Comparison of ENCODE assay signal across 2 cellular contexts in the genomic region with DNA sequence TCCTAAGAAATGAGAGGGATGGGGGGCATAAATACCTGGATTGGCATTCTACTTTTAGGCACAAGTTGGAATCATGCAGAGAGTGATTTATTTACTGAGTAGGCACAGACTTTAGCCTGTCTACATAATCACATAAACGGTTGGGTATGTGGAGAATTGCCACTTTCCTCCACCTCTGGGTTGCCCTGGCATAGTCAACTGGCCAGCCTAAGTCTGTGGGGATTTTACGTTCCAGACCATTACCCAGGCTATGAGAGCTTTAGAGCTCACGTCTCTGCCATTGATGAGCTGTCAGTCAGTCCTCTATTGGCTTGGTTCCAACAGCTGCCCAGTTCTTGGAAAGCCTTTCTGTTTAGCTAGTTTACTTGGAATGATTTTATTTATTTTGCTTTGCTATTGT.
TF ChIP-seq lines count a peak whose summit lies in the region.

No MANE protein-coding gene starts in this region.

TF ChIP-seq in HEK293, 187 proteins besides CTCF, POLR2A, EP300 and RAD21 (continued from another document):
- TF ChIP-seq ZNF239 (tag by site-specific recombination; IDR thresholded peaks at IDR 0.05), result no peak
- TF ChIP-seq, protein P1, sequence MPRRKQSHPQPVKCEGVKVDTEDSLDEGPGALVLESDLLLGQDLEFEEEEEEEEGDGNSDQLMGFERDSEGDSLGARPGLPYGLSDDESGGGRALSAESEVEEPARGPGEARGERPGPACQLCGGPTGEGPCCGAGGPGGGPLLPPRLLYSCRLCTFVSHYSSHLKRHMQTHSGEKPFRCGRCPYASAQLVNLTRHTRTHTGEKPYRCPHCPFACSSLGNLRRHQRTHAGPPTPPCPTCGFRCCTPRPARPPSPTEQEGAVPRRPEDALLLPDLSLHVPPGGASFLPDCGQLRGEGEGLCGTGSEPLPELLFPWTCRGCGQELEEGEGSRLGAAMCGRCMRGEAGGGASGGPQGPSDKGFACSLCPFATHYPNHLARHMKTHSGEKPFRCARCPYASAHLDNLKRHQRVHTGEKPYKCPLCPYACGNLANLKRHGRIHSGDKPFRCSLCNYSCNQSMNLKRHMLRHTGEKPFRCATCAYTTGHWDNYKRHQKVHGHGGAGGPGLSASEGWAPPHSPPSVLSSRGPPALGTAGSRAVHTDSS (tag by site-specific recombination; IDR thresholded peaks at IDR 0.05), result no peak
- TF ChIP-seq ZFP37 (tag by site-specific recombination; IDR thresholded peaks at IDR 0.05), result no peak
- TF ChIP-seq, protein P2, sequence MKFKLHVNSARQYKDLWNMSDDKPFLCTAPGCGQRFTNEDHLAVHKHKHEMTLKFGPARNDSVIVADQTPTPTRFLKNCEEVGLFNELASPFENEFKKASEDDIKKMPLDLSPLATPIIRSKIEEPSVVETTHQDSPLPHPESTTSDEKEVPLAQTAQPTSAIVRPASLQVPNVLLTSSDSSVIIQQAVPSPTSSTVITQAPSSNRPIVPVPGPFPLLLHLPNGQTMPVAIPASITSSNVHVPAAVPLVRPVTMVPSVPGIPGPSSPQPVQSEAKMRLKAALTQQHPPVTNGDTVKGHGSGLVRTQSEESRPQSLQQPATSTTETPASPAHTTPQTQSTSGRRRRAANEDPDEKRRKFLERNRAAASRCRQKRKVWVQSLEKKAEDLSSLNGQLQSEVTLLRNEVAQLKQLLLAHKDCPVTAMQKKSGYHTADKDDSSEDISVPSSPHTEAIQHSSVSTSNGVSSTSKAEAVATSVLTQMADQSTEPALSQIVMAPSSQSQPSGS (tag by site-specific recombination; IDR thresholded peaks at IDR 0.05; ENCODE audit: low read depth), result no peak
- peak; percentile 82 for TF ChIP-seq MEIS1 (CRISPR knock-in tag; IDR thresholded peaks at IDR 0.05; ENCODE audit: borderline replicate concordance)
- peak; percentile 71 for TF ChIP-seq ZNF549 (tag by site-specific recombination; IDR thresholded peaks at IDR 0.05)
TF ChIP-seq in HEK293: peak in this region for 3.

TF ChIP-seq in K562, 482 proteins besides CTCF, POLR2A, EP300 and RAD21 (continued from another document):
- TF ChIP-seq, protein P3, sequence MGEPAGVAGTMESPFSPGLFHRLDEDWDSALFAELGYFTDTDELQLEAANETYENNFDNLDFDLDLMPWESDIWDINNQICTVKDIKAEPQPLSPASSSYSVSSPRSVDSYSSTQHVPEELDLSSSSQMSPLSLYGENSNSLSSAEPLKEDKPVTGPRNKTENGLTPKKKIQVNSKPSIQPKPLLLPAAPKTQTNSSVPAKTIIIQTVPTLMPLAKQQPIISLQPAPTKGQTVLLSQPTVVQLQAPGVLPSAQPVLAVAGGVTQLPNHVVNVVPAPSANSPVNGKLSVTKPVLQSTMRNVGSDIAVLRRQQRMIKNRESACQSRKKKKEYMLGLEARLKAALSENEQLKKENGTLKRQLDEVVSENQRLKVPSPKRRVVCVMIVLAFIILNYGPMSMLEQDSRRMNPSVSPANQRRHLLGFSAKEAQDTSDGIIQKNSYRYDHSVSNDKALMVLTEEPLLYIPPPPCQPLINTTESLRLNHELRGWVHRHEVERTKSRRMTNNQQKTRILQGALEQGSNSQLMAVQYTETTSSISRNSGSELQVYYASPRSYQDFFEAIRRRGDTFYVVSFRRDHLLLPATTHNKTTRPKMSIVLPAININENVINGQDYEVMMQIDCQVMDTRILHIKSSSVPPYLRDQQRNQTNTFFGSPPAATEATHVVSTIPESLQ (CRISPR knock-in tag; IDR thresholded peaks at IDR 0.05), result no peak
- TF ChIP-seq, protein P4, sequence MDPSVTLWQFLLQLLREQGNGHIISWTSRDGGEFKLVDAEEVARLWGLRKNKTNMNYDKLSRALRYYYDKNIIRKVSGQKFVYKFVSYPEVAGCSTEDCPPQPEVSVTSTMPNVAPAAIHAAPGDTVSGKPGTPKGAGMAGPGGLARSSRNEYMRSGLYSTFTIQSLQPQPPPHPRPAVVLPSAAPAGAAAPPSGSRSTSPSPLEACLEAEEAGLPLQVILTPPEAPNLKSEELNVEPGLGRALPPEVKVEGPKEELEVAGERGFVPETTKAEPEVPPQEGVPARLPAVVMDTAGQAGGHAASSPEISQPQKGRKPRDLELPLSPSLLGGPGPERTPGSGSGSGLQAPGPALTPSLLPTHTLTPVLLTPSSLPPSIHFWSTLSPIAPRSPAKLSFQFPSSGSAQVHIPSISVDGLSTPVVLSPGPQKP (CRISPR knock-in tag; IDR thresholded peaks at IDR 0.05), result no peak
- TF ChIP-seq, protein P5, sequence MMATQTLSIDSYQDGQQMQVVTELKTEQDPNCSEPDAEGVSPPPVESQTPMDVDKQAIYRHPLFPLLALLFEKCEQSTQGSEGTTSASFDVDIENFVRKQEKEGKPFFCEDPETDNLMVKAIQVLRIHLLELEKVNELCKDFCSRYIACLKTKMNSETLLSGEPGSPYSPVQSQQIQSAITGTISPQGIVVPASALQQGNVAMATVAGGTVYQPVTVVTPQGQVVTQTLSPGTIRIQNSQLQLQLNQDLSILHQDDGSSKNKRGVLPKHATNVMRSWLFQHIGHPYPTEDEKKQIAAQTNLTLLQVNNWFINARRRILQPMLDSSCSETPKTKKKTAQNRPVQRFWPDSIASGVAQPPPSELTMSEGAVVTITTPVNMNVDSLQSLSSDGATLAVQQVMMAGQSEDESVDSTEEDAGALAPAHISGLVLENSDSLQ (IDR thresholded peaks at IDR 0.05), result peak; percentile 80
- TF ChIP-seq NFIC (IDR thresholded peaks at IDR 0.05), result peak; percentile 80
- no peak for TF ChIP-seq ZNF134 (CRISPR knock-in tag; conservative IDR thresholded peaks at IDR 0.05)
